1 cellular context compared by ENCODE assay signal in the genomic region with DNA sequence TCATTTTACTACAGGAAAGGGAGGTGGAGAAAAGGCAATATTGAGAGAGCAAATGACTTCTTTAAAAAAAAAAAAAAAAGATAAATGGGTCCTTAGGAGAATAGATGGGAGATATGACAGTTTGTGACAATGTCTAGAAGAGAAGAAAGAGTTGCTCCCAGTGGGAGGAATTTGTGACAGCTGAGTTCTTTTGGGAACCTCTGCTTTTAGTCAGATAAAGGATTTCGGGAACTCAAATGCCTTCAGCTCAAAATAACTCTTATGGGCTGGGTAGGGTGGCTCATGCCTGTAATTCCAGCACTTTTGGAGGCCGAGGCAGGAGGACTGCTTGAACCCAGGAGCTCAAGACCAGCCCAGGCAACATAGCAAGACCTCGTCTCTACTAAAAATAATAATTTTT.
TF ChIP-seq lines count a peak whose summit lies in the region.

No MANE protein-coding gene starts in this region.

TF ChIP-seq in K562, 482 proteins besides CTCF, POLR2A, EP300 and RAD21:
- TF ChIP-seq, protein P1, sequence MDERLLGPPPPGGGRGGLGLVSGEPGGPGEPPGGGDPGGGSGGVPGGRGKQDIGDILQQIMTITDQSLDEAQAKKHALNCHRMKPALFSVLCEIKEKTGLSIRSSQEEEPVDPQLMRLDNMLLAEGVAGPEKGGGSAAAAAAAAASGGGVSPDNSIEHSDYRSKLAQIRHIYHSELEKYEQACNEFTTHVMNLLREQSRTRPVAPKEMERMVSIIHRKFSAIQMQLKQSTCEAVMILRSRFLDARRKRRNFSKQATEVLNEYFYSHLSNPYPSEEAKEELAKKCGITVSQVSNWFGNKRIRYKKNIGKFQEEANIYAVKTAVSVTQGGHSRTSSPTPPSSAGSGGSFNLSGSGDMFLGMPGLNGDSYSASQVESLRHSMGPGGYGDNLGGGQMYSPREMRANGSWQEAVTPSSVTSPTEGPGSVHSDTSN (CRISPR knock-in tag; IDR thresholded peaks at IDR 0.05; ENCODE audit: low read depth), result no peak
- TF ChIP-seq, protein P1 (tag; conservative IDR thresholded peaks at IDR 0.05; ENCODE audit: low read depth), result 0 out of 2 replicates have a peak, but pooled peaks have one; percentile 15
- TF ChIP-seq NEUROD1 (IDR thresholded peaks at IDR 0.05; ENCODE audit: borderline replicate concordance, low read depth, low read length, partially characterized antibody) (no peak), KAT7 (CRISPR knock-in tag; IDR thresholded peaks at IDR 0.05; ENCODE audit: borderline replicate concordance) (no peak)
